ENCODE assay signal across 23 cellular contexts in genomic region chr7:4525884-4526283, GRCh38.
"Had no signal": no experiment of that assay in that cellular context is flagged by ENCODE, and none has a peak within 500 bp of the region (broad histone marks: within the 10 kb centered on the region; RNA-seq: fewer than 3 reads in every experiment).

No MANE protein-coding gene starts in this region.

- H3K4me1 Mint-ChIP-seq: immature natural killer cell had no signal

- H3K36me3 ChIP-seq: esophagus muscularis mucosa, gastroesophageal sphincter, heart left ventricle, left lung, lower lobe of right lung had no signal

- H3K4me3 ChIP-seq: coronary artery, dorsolateral prefrontal cortex, esophagus muscularis mucosa, gastroesophageal sphincter, heart left ventricle, hepatocyte, left lung, lower lobe of right lung had no signal

- H3K27ac Mint-ChIP-seq: immature natural killer cell had no signal

- ATAC-seq: foreskin keratinocyte, gastroesophageal sphincter, heart left ventricle, left lung, left ventricle myocardium superior, lower lobe of right lung had no signal

- H3K4me3 Mint-ChIP-seq: immature natural killer cell had no signal

- H3K4me1 ChIP-seq: esophagus muscularis mucosa, foreskin keratinocyte, gastroesophageal sphincter, heart left ventricle, left lung, lower lobe of right lung had no signal

- DNase-seq: dermis blood vessel endothelial cell; dorsolateral prefrontal cortex; effector CD4-positive, alpha-beta T cell; effector memory CD4-positive, alpha-beta T cell; foreskin keratinocyte; heart left ventricle; hypothalamus; immature natural killer cell; islet precursor cell; kidney; kidney glomerular epithelial cell; left lung; left ventricle myocardium superior; lower lobe of right lung; mesenchymal stem cell; midbrain had no signal

- H3K27ac ChIP-seq: coronary artery, dorsolateral prefrontal cortex, esophagus muscularis mucosa, foreskin keratinocyte, gastroesophageal sphincter, heart left ventricle, hepatocyte, left lung, lower lobe of right lung had no signal

- H3K9me3 ChIP-seq: lower lobe of right lung had no signal

- FAIRE-seq: colon, endothelial cell of umbilical vein, frontal cortex, kidney had no signal

- H3K36me3 Mint-ChIP-seq: immature natural killer cell had no signal
